Comparison of ENCODE assay signal across 18 cellular contexts in the genomic region with DNA sequence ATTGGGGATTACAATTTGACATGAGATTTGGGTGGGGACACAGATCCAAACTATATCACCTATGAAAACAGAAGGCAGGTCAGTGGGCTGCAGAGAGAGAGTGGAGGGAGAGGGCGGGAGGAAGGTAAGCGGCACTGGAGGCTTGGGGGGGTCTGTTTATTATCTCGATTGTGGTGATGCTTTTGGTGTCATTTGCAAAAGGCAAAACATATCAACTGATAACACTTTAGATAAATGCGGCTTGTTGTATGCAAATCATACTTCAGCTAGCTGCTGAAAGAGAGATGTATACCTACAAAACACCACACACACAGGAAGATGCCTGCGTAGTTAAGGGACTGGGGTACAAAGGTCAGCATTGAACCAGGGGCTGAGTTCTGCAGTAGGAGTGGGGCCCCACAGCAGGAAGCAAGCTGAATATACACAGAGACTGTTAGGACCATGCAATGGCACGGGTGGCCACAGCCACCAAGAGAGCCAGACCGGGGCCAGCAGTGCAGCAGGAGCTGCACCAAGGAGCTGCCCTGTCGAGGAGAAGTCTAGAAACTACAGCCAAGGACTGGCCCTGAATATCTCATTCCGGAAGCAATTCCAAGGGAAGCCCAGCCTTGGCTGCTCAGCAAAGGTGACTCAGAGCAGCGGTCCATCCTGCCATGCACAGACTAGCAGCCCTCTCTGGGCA. TPM values are rescaled to one million over a fixed set of nuclear protein-coding genes. Genes with fewer than 3 reads are reported as not detected.
DNase-seq lines count a peak whose midpoint lies in the region; ATAC-seq and TF ChIP-seq lines count a peak whose summit lies in the region.
"Had no signal": no experiment of that assay in that cellular context is flagged by ENCODE, and none has a peak within 500 bp of the region (broad histone marks: within the 10 kb centered on the region; RNA-seq: fewer than 3 reads in every experiment).

No MANE protein-coding gene starts in this region.

- H3K36me3 Mint-ChIP-seq in type B pancreatic cell: peaks cover 3% of the 10 kb centered on the region

- H3K4me1 Mint-ChIP-seq in type B pancreatic cell (ENCODE audit: unreplicated experiment): peaks cover 4% of the 10 kb centered on the region

- intact Hi-C loops in left colon (cut with DNase I, micrococcal nuclease): no loop called here

- no peak for TF ChIP-seq CTCF in type B pancreatic cell (conservative IDR thresholded peaks at IDR 0.05)

- no peak for TF ChIP-seq POLR2A in GM18505 (IDR thresholded peaks at IDR 0.05; ENCODE audit: borderline replicate concordance, extremely low read depth, insufficient read depth, insufficient read length)

- peak; percentile 9 for DNase-seq in activated CD8-positive, alpha-beta memory T cell treated with anti-CD3 and anti-CD28 coated beads for 24 hours
- DNase-seq in activated CD8-positive, alpha-beta memory T cell treated with anti-CD3 and anti-CD28 coated beads, Interleukin-2, amount 50 U/mL, for 48 hours: no peak
- DNase-seq in NCI-H526 treated with DMSO at 0.1 percent for 48 hours (lab: John Stamatoyannopoulos, UW) (peak; percentile 74), left colon (no peak), type B pancreatic cell (ENCODE audit: extremely low spot score, unreplicated experiment) (no peak)
- DNase-seq: BE2C; Caco-2; CD4-positive, alpha-beta T cell; DMS153; EL; NCI-H1105 treated with DMSO at 0.1 percent for 48 hours; NCI-H187; NCI-H2107; NCI-H2227 treated with DMSO at 0.1 percent for 48 hours; NCI-H524 had no signal

- peak overlapping the region; percentile 68 for H3K4me3 Mint-ChIP-seq in type B pancreatic cell
- H3K4me3 Mint-ChIP-seq: CD4-positive, alpha-beta T cell had no signal

- peaks cover 20% of the 10 kb centered on the region for H3K27me3 Mint-ChIP-seq in type B pancreatic cell
- H3K27me3 Mint-ChIP-seq: CD4-positive, alpha-beta T cell had no signal

- ATAC-seq in left colon (peak; percentile 40), GM21360 (IDR thresholded peaks at IDR 0.05; ENCODE audit: unreplicated experiment) (no peak), GM18505 (IDR thresholded peaks at IDR 0.05; ENCODE audit: unreplicated experiment) (no peak)
- ATAC-seq: GM12878 had no signal

- H3K9me3 Mint-ChIP-seq in type B pancreatic cell: peaks cover 5% of the 10 kb centered on the region

- no peak overlapping the region for H3K27ac Mint-ChIP-seq in type B pancreatic cell
- H3K27ac Mint-ChIP-seq: CD4-positive, alpha-beta T cell had no signal

RNA-seq across cellular contexts. Expression of a gene that starts 23.8 kb away (rescaled TPM):
- total RNA-seq in left colon: 10 to 100 TPM; 62.8 to 63.7 TPM
- 49.2 and 65.1 TPM in 2 replicates for total RNA-seq in type B pancreatic cell (ENCODE audit: low replicate concordance)

RNA-seq across cellular contexts. Expression of a gene that starts 56.5 kb away (rescaled TPM):
- under 1 TPM; 0.53 to 0.79 TPM for total RNA-seq in left colon
- 8.6 and 13.8 TPM in 2 replicates for total RNA-seq in type B pancreatic cell (ENCODE audit: low replicate concordance)

Comparison
In these comparisons a context has a peak if more than half of its experiments do, and no peak if none do; other contexts are left out.
1. DNase-seq: peak in activated CD8-positive, alpha-beta memory T cell treated with anti-CD3 and anti-CD28 coated beads for 24 hours (single experiment) and NCI-H526 treated with DMSO at 0.1 percent for 48 hours (single experiment); none in activated CD8-positive, alpha-beta memory T cell treated with anti-CD3 and anti-CD28 coated beads, Interleukin-2, amount 50 U/mL, for 48 hours (single experiment), left colon (0 of 2) and type B pancreatic cell (single experiment).